22 cellular contexts compared by ENCODE assay signal in the genomic region with DNA sequence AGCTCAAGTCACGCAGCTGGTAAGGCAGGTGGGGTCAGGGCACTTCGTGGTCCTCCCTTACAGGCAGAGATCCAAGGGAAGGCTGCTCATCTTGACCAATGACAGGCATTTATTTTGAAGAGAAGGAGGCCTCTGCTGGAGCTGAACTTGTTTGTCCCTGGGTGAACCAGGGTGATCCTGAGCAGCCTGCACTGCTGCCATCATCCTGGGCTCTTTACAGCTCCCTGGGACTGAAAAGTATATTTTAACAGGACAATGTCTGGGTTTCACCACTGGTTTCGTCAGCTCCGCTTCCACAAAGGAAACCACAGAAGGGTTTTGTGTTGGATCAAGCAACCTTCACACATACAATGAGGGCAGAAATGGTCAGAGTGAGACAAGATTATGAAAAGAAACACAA.
DNase-seq lines count a peak whose midpoint lies in the region; ATAC-seq, FAIRE-seq and TF ChIP-seq lines count a peak whose summit lies in the region.
"Had no signal": no experiment of that assay in that cellular context is flagged by ENCODE, and none has a peak within 500 bp of the region (broad histone marks: within the 10 kb centered on the region; RNA-seq: fewer than 3 reads in every experiment).

No MANE protein-coding gene starts in this region.

- no peaks in the 10 kb centered on the region for H3K36me3 ChIP-seq in OCI-LY7 (ENCODE audit: insufficient read depth, low read length)
- H3K36me3 ChIP-seq: Peyer's patch had no signal

- H3K4me3 Mint-ChIP-seq in natural killer cell treated with Interleukin-12 subunit alpha and Interleukin-12 subunit beta and Interleukin-15 and Interleukin-18, amount 100 ng/mL, for 72 hours = no peak overlapping the region
- H3K4me3 Mint-ChIP-seq in natural killer cell (no peak overlapping the region), T-helper 17 cell (no peak overlapping the region), nephron progenitor cell (no peak overlapping the region)

- H3K27me3 Mint-ChIP-seq in natural killer cell treated with Interleukin-12 subunit alpha and Interleukin-12 subunit beta and Interleukin-15 and Interleukin-18, amount 100 ng/mL, for 72 hours = peaks cover 6 to 19% of the 10 kb centered on the region in 2 donors
- H3K27me3 Mint-ChIP-seq in natural killer cell (ENCODE audit: low read depth in 2 of 2) = peaks cover 0 to 9% of the 10 kb centered on the region in 2 donors
- H3K27me3 Mint-ChIP-seq in T-helper 17 cell = peaks cover 36% of the 10 kb centered on the region
- peaks cover 3% of the 10 kb centered on the region for H3K27me3 Mint-ChIP-seq in nephron progenitor cell (ENCODE audit: low read depth, poor library complexity)

- no peak for TF ChIP-seq CTCF in natural killer cell (IDR thresholded peaks at IDR 0.05)
- TF ChIP-seq CTCF in nephron progenitor cell (IDR thresholded peaks at IDR 0.05) = no peak
- no peak for TF ChIP-seq CTCF in OCI-LY7 (conservative IDR thresholded peaks at IDR 0.05; ENCODE audit: low read length)

- ATAC-seq in natural killer cell treated with Interleukin-12 subunit alpha and Interleukin-12 subunit beta and Interleukin-15 and Interleukin-18, amount 100 ng/mL, for 72 hours = peak in 1 of 2 donors; percentile 34
- ATAC-seq in natural killer cell (no peak), T-helper 17 cell (no peak), GM18909 (IDR thresholded peaks at IDR 0.05; ENCODE audit: poor library complexity, unreplicated experiment) (no peak)
- ATAC-seq: Right ventricle myocardium inferior had no signal

- no peak overlapping the region for H3K4me2 ChIP-seq in OCI-LY7 (ENCODE audit: low read length)
- H3K4me2 ChIP-seq: KMS-11, SK-N-SH had no signal

- no peaks in the 10 kb centered on the region for H3K36me3 Mint-ChIP-seq in natural killer cell treated with Interleukin-12 subunit alpha and Interleukin-12 subunit beta and Interleukin-15 and Interleukin-18, amount 100 ng/mL, for 72 hours
- H3K36me3 Mint-ChIP-seq in natural killer cell (no peaks in the 10 kb centered on the region), T-helper 17 cell (ENCODE audit: low read depth) (peaks cover 4% of the 10 kb centered on the region), nephron progenitor cell (ENCODE audit: low read depth) (no peaks in the 10 kb centered on the region)

- FAIRE-seq in urothelium cell line (lab: Jason Lieb, UNC) = peak; percentile 50
- FAIRE-seq: G401.6, GM12891, GM18507, H1 had no signal

- H3K79me2 ChIP-seq in OCI-LY7 (ENCODE audit: insufficient read depth, low read depth, low read length) = no peaks in the 10 kb centered on the region

- no peaks in the 10 kb centered on the region for H3K9me3 Mint-ChIP-seq in natural killer cell treated with Interleukin-12 subunit alpha and Interleukin-12 subunit beta and Interleukin-15 and Interleukin-18, amount 100 ng/mL, for 72 hours
- H3K9me3 Mint-ChIP-seq in natural killer cell = no peaks in the 10 kb centered on the region
- no peaks in the 10 kb centered on the region for H3K9me3 Mint-ChIP-seq in nephron progenitor cell

- DNase-seq in natural killer cell treated with Interleukin-12 subunit alpha and Interleukin-12 subunit beta and Interleukin-15 and Interleukin-18, amount 100 ng/mL, for 72 hours (ENCODE audit: low spot score) = peak; percentile 31
- DNase-seq in natural killer cell (no peak), T-helper 17 cell (no peak), nephron progenitor cell (no peak), urothelium cell line (ENCODE audit: low spot score) (no peak), OCI-LY7 (ENCODE audit: low spot score) (no peak), posterior vena cava (ENCODE audit: low spot score) (no peak)
- DNase-seq: C1 segment of cervical spinal cord, DND-41, NCI-H1417, NCI-H1930, NCI-H446 treated with DMSO at 0.1 percent for 48 hours, NCI-H774, Peyer's patch, SK-N-SH had no signal

- H3K4me3 ChIP-seq in OCI-LY7 (ENCODE audit: low read depth, low read length, poor library complexity, severe bottlenecking) = no peak overlapping the region
- H3K4me3 ChIP-seq: Peyer's patch had no signal

- peak overlapping the region in 1 of 2 donors; percentile 23 for H3K27ac Mint-ChIP-seq in natural killer cell treated with Interleukin-12 subunit alpha and Interleukin-12 subunit beta and Interleukin-15 and Interleukin-18, amount 100 ng/mL, for 72 hours
- H3K27ac Mint-ChIP-seq in natural killer cell = peak overlapping the region in 1 of 2 donors; percentile 24
- peak overlapping the region; percentile 29 for H3K27ac Mint-ChIP-seq in T-helper 17 cell
- peak overlapping the region; percentile 77 for H3K27ac Mint-ChIP-seq in nephron progenitor cell

- intact Hi-C loops in natural killer cell (cut with micrococcal nuclease) = no loop called here
- intact Hi-C loops in OCI-LY7 (cut with micrococcal nuclease; ENCODE audit: unreplicated experiment) = no loop called here
- intact Hi-C loops in posterior vena cava (cut with DNase I) = no loop called here

- no peaks in the 10 kb centered on the region for H4K20me1 ChIP-seq in OCI-LY7 (ENCODE audit: insufficient read depth, low read length)

- H3K27ac ChIP-seq in OCI-LY7 (ENCODE audit: low read depth, low read length, poor library complexity, severe bottlenecking) = no peak overlapping the region
- H3K27ac ChIP-seq: KMS-11, Peyer's patch had no signal

- BruUV-seq in OCI-LY7 (replicated peaks; lab: Mats Ljungman, UMichigan) = no TSS peak

- no peak overlapping the region for H2AFZ ChIP-seq in OCI-LY7 (ENCODE audit: low read length)

- POLR2A ChIA-PET in OCI-LY7 (lab: Charles Lee) = no interaction called here

- peaks cover 7 to 8% of the 10 kb centered on the region in 2 donors for H3K4me1 Mint-ChIP-seq in natural killer cell treated with Interleukin-12 subunit alpha and Interleukin-12 subunit beta and Interleukin-15 and Interleukin-18, amount 100 ng/mL, for 72 hours (ENCODE audit: low read depth in 2 of 2)
- H3K4me1 Mint-ChIP-seq in natural killer cell = peaks cover 8 to 10% of the 10 kb centered on the region in 2 donors
- H3K4me1 Mint-ChIP-seq in T-helper 17 cell = peaks cover 5% of the 10 kb centered on the region
- peaks cover 52% of the 10 kb centered on the region for H3K4me1 Mint-ChIP-seq in nephron progenitor cell

- no peaks in the 10 kb centered on the region for H3K9me2 ChIP-seq in OCI-LY7 (ENCODE audit: insufficient read depth, low read length)
- H3K9me2 ChIP-seq: SK-N-SH had no signal

- H3K9me3 ChIP-seq in T-helper 17 cell (ENCODE audit: control insufficient read depth, low read length, poor library complexity, severe bottlenecking) (no peaks in the 10 kb centered on the region), OCI-LY7 (ENCODE audit: low read length) (no peaks in the 10 kb centered on the region)
- H3K9me3 ChIP-seq: Peyer's patch, SK-N-SH had no signal

- CTCF ChIA-PET in OCI-LY7 (lab: Charles Lee; ENCODE audit: unreplicated experiment) = no interaction called here

- H3K4me1 ChIP-seq in OCI-LY7 (ENCODE audit: insufficient read depth, low read length, poor library complexity, severe bottlenecking) = no peaks in the 10 kb centered on the region
